2 cellular contexts compared by ENCODE assay signal in the genomic region with DNA sequence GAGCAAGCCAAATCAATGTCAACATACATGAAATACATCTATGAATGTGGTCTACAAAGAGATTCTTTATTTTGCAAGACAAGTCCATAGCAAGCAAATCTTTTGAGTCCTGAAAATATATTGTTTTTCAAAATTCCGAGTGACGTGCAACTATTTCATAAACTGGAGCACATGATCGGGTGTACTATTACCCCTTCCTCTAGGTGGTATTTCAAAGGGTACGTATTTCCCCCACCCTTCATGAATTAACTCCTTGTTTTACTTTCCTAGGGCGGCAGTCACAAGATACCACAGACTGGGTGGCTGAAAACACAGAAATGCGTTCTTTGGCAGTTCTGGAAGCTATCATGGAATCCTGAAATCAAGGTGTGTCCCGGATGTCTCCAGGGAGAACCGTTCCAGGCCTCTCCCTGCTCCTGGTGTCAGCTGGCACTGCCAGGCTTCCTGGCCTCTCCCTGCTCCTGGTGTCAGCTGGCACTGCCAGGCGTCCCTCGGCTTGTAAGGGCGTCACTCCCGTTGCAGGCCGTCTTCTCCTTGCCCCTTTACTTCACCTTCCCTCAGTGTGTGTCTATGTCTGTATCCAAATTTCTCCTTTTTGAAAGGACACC.
TF ChIP-seq lines count a peak whose summit lies in the region.

No MANE protein-coding gene starts in this region.

TF ChIP-seq in IMR-90, 13 proteins besides CTCF, POLR2A, EP300 and RAD21:
- TF ChIP-seq CHD1 (IDR thresholded peaks at IDR 0.05; ENCODE audit: low read depth, low read length) (no peak), ELK1 (IDR thresholded peaks at IDR 0.05; ENCODE audit: borderline replicate concordance, low read depth, low read length) (no peak), MAZ (IDR thresholded peaks at IDR 0.05; ENCODE audit: borderline replicate concordance, low read depth, low read length) (no peak), NFE2L2 (IDR thresholded peaks at IDR 0.05; ENCODE audit: low read depth, low read length) (no peak), SMC3 (IDR thresholded peaks at IDR 0.05; ENCODE audit: low read depth, low read length) (no peak), BHLHE40 (IDR thresholded peaks at IDR 0.05; ENCODE audit: low read depth, low read length) (no peak), RFX5 (IDR thresholded peaks at IDR 0.05; ENCODE audit: low read depth, low read length) (no peak), CEBPB (IDR thresholded peaks at IDR 0.05; ENCODE audit: low read depth, low read length) (no peak), FOS (IDR thresholded peaks at IDR 0.05; ENCODE audit: low read depth, low read length) (no peak), MXI1 (IDR thresholded peaks at IDR 0.05; ENCODE audit: borderline replicate concordance, low read depth, low read length) (no peak), MAFK (IDR thresholded peaks at IDR 0.05; ENCODE audit: low read depth, low read length) (no peak), RCOR1 (IDR thresholded peaks at IDR 0.05; ENCODE audit: insufficient replicate concordance, low read length) (no peak)
- TF ChIP-seq, protein P1, sequence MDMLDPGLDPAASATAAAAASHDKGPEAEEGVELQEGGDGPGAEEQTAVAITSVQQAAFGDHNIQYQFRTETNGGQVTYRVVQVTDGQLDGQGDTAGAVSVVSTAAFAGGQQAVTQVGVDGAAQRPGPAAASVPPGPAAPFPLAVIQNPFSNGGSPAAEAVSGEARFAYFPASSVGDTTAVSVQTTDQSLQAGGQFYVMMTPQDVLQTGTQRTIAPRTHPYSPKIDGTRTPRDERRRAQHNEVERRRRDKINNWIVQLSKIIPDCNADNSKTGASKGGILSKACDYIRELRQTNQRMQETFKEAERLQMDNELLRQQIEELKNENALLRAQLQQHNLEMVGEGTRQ (IDR thresholded peaks at IDR 0.05; ENCODE audit: low read depth, low read length), result no peak

TF ChIP-seq in H1, 55 proteins besides CTCF, POLR2A, EP300 and RAD21:
- no peak for TF ChIP-seq CHD2 (IDR thresholded peaks at IDR 0.05; ENCODE audit: low read length)
- TF ChIP-seq SIN3A (conservative IDR thresholded peaks at IDR 0.05 in 1 of 2, IDR thresholded peaks at IDR 0.05 in 1 of 2; ENCODE audit: low read depth in 1 of 2, low read length in 2 of 2), result no peak
- no peak for TF ChIP-seq POU5F1 (IDR thresholded peaks at IDR 0.05; ENCODE audit: low read depth, low read length)
- no peak for TF ChIP-seq EGR1 (IDR thresholded peaks at IDR 0.05; ENCODE audit: borderline replicate concordance, low read depth, low read length)
